Comparison of ENCODE assay signal across 21 cellular contexts in the genomic region with DNA sequence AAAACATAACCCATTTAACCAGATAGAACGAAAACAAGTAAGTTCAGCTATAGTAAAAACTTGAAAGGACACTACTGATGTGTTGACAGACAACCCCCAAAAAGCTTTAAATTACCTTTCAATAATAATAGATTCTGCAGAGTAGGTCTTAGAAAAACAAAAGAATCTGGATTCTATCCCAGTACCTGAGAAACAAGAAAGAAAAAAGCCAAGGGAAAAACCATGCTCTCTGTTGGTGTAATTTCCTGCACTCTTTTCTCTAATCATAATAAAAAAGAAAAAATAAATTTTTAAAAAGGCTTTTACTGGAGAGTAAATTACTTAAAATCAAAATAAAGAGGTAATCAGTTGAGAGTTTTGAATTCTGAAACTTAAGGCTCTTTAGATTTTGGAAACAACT.
"Had no signal": no experiment of that assay in that cellular context is flagged by ENCODE, and none has a peak within 500 bp of the region (broad histone marks: within the 10 kb centered on the region; RNA-seq: fewer than 3 reads in every experiment).

No MANE protein-coding gene starts in this region.

- H2AFZ ChIP-seq: parathyroid adenoma had no signal

- DNase-seq: cortex of kidney; effector memory CD8-positive, alpha-beta T cell; erythroblast; hypothalamus; kidney; mucosa of descending colon; naive B cell; stimulated activated CD4-positive, alpha-beta T cell treated with anti-CD3 and anti-CD28 coated beads, Interleukin-12 subunit alpha, Interleukin-12 subunit beta, amount 100 ng/mL, for 4 hours; stimulated activated CD4-positive, alpha-beta T cell treated with anti-CD3 and anti-CD28 coated beads, Interleukin-1b, Interleukin-23, amount 100 ng/mL, for 48 hours; stimulated activated CD4-positive, alpha-beta T cell treated with anti-CD3 and anti-CD28 coated beads, Interleukin-4, amount 100 ng/mL, for 1 hour; stimulated activated CD8-positive, alpha-beta memory T cell treated with anti-CD3 and anti-CD28 coated beads, Interleukin-4, amount 100 ng/mL, for 48 hours; stimulated activated naive CD4-positive, alpha-beta T cell; stimulated activated naive CD8-positive, alpha-beta T cell treated with anti-CD3 and anti-CD28 coated beads, Interleukin-15, amount 100 ng/mL, for 72 hours; transverse colon; upper lobe of right lung; uterus had no signal

- H3K79me2 ChIP-seq: parathyroid adenoma had no signal

- H3K27me3 ChIP-seq: suprapubic skin, transverse colon, upper lobe of right lung, uterus had no signal

- H3K4me1 ChIP-seq: parathyroid adenoma, suprapubic skin, transverse colon, upper lobe of right lung, uterus had no signal

- H3K36me3 ChIP-seq: suprapubic skin, transverse colon, upper lobe of right lung, uterus had no signal

- H3K4me3 ChIP-seq: lung, mucosa of descending colon, smooth muscle cell, suprapubic skin, transverse colon, upper lobe of right lung, uterus had no signal

- H3K9me3 ChIP-seq: mucosa of descending colon, suprapubic skin, transverse colon, upper lobe of right lung, uterus had no signal

- H3K27ac ChIP-seq: parathyroid adenoma, suprapubic skin, transverse colon, upper lobe of right lung, uterus had no signal

- H3K4me2 ChIP-seq: smooth muscle cell had no signal

- FAIRE-seq: endometrium had no signal

- H3K9ac ChIP-seq: parathyroid adenoma had no signal
